ENCODE assay signal across 1 cellular context in genomic region chr17:7883781-7884386, GRCh38.
A peak's percentile ranks its signal among the peaks of the same experiment; 100 is the strongest.
TF ChIP-seq lines count a peak whose summit lies in the region.

No MANE protein-coding gene starts in this region.

TF ChIP-seq in GM12878, 131 proteins besides CTCF, POLR2A, EP300 and RAD21 (continued from another document):
- TF ChIP-seq, protein P1, sequence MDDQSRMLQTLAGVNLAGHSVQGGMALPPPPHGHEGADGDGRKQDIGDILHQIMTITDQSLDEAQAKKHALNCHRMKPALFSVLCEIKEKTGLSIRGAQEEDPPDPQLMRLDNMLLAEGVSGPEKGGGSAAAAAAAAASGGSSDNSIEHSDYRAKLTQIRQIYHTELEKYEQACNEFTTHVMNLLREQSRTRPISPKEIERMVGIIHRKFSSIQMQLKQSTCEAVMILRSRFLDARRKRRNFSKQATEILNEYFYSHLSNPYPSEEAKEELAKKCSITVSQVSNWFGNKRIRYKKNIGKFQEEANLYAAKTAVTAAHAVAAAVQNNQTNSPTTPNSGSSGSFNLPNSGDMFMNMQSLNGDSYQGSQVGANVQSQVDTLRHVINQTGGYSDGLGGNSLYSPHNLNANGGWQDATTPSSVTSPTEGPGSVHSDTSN (IDR thresholded peaks at IDR 0.05; ENCODE audit: insufficient replicate concordance, low read depth, low read length): no peak
- TF ChIP-seq NBN (IDR thresholded peaks at IDR 0.05) (peak; percentile 78), PAX5 (IDR thresholded peaks at IDR 0.05; ENCODE audit: borderline replicate concordance, low read depth, low read length) (no peak), ATF7 (IDR thresholded peaks at IDR 0.05; ENCODE audit: low read depth) (peak; percentile 51; the same call in 1 of the 2 replicates), MTA2 (IDR thresholded peaks at IDR 0.05; ENCODE audit: low read depth) (no peak; the same call in 1 of the 2 replicates), SPI1 (IDR thresholded peaks at IDR 0.05; ENCODE audit: borderline replicate concordance, insufficient read depth, low read depth, low read length) (no peak), CHD1 (IDR thresholded peaks at IDR 0.05; ENCODE audit: low read depth, low read length) (no peak), USF1 (IDR thresholded peaks at IDR 0.05; ENCODE audit: borderline replicate concordance, extremely low read length, insufficient read depth, low read depth, low read length) (no peak), MAX (IDR thresholded peaks at IDR 0.05; ENCODE audit: low read depth, low read length) (no peak), EED (IDR thresholded peaks at IDR 0.05; ENCODE audit: low read depth) (no peak), BRCA1 (IDR thresholded peaks at IDR 0.05; ENCODE audit: low read depth, low read length) (no peak), CEBPZ (IDR thresholded peaks at IDR 0.05; ENCODE audit: low read depth, low read length) (no peak), ZNF217 (IDR thresholded peaks at IDR 0.05) (no peak), YY1 (IDR thresholded peaks at IDR 0.05; ENCODE audit: low read depth, low read length) (peak; percentile 95), BCL11A (IDR thresholded peaks at IDR 0.05; ENCODE audit: low read depth, low read length) (no peak), ZNF622 (IDR thresholded peaks at IDR 0.05) (no peak), ZNF384 (IDR thresholded peaks at IDR 0.05; ENCODE audit: borderline replicate concordance, low read depth, low read length) (no peak), RB1 (IDR thresholded peaks at IDR 0.05; ENCODE audit: borderline replicate concordance) (peak; percentile 39; the same call in 1 of the 2 replicates)
- TF ChIP-seq, protein P2, sequence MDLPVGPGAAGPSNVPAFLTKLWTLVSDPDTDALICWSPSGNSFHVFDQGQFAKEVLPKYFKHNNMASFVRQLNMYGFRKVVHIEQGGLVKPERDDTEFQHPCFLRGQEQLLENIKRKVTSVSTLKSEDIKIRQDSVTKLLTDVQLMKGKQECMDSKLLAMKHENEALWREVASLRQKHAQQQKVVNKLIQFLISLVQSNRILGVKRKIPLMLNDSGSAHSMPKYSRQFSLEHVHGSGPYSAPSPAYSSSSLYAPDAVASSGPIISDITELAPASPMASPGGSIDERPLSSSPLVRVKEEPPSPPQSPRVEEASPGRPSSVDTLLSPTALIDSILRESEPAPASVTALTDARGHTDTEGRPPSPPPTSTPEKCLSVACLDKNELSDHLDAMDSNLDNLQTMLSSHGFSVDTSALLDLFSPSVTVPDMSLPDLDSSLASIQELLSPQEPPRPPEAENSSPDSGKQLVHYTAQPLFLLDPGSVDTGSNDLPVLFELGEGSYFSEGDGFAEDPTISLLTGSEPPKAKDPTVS (IDR thresholded peaks at IDR 0.05; ENCODE audit: low read depth, low read length): no peak
- TF ChIP-seq, protein P3, sequence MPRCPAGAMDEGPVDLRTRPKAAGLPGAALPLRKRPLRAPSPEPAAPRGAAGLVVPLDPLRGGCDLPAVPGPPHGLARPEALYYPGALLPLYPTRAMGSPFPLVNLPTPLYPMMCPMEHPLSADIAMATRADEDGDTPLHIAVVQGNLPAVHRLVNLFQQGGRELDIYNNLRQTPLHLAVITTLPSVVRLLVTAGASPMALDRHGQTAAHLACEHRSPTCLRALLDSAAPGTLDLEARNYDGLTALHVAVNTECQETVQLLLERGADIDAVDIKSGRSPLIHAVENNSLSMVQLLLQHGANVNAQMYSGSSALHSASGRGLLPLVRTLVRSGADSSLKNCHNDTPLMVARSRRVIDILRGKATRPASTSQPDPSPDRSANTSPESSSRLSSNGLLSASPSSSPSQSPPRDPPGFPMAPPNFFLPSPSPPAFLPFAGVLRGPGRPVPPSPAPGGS (IDR thresholded peaks at IDR 0.05; ENCODE audit: borderline replicate concordance, insufficient read depth, low read depth, low read length, poor library complexity, severe bottlenecking): no peak
- TF ChIP-seq, protein P4, sequence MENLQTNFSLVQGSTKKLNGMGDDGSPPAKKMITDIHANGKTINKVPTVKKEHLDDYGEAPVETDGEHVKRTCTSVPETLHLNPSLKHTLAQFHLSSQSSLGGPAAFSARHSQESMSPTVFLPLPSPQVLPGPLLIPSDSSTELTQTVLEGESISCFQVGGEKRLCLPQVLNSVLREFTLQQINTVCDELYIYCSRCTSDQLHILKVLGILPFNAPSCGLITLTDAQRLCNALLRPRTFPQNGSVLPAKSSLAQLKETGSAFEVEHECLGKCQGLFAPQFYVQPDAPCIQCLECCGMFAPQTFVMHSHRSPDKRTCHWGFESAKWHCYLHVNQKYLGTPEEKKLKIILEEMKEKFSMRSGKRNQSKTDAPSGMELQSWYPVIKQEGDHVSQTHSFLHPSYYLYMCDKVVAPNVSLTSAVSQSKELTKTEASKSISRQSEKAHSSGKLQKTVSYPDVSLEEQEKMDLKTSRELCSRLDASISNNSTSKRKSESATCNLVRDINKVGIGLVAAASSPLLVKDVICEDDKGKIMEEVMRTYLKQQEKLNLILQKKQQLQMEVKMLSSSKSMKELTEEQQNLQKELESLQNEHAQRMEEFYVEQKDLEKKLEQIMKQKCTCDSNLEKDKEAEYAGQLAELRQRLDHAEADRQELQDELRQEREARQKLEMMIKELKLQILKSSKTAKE (IDR thresholded peaks at IDR 0.05; ENCODE audit: low read depth, poor library complexity, severe bottlenecking): peak; percentile 80
- TF ChIP-seq, protein P5, sequence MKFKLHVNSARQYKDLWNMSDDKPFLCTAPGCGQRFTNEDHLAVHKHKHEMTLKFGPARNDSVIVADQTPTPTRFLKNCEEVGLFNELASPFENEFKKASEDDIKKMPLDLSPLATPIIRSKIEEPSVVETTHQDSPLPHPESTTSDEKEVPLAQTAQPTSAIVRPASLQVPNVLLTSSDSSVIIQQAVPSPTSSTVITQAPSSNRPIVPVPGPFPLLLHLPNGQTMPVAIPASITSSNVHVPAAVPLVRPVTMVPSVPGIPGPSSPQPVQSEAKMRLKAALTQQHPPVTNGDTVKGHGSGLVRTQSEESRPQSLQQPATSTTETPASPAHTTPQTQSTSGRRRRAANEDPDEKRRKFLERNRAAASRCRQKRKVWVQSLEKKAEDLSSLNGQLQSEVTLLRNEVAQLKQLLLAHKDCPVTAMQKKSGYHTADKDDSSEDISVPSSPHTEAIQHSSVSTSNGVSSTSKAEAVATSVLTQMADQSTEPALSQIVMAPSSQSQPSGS (IDR thresholded peaks at IDR 0.05; ENCODE audit: low read length): peak; percentile 12; the same call in 1 of the 2 replicates
